ENCODE assay signal across 21 cellular contexts in genomic region chr7:119936876-119937275, GRCh38.
"Had no signal": no experiment of that assay in that cellular context is flagged by ENCODE, and none has a peak within 500 bp of the region (broad histone marks: within the 10 kb centered on the region; RNA-seq: fewer than 3 reads in every experiment).

No MANE protein-coding gene starts in this region.

- H3K27me3 ChIP-seq: MG63, SJSA1 had no signal

- DNase-seq: Karpas-422, KG1, MG63, NCI-H1092 treated with DMSO at 0.1 percent for 48 hours, NCI-H1436, NCI-H187, NCI-H2029, NCI-H2081 treated with DMSO at 0.1 percent for 48 hours, NCI-H2171, NCI-H226, NCI-H446, NCI-H510A, NCI-H524 treated with DMSO at 0.1 percent for 48 hours, NCI-H69, NCI-H774, Right ventricle myocardium superior, RPMI8226, SIG-M5 had no signal

- H3K4me1 ChIP-seq: SJSA1 had no signal

- H3K27ac ChIP-seq: SJSA1, SK-N-MC had no signal

- H3K36me3 ChIP-seq: MG63, SJSA1 had no signal

- FAIRE-seq: RCC 7860 had no signal

- H3K4me3 ChIP-seq: MG63, SJSA1, SK-N-MC had no signal

- H3K9me3 ChIP-seq: MG63, SJSA1 had no signal
